In the genomic region with DNA sequence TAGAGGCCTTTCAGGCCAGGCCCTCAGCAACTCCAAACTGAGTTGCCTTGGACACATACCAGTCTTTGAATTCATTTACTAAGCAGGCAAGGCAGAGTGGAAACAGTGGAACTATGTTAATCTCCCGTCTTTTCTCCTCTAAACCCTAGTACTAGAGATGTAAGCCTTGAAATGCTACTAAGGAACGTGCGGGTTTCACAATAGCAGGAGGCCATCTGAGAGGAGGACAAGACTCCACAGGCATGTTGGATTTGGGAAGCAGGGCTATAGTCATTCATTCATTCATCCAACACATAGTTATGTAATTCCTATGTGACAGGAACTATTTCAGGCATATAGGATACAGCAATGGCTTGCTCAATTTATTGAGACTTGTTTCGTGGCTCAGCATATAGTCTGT, we compare ENCODE assay signal across 27 cellular contexts.
"Had no signal": no experiment of that assay in that cellular context is flagged by ENCODE, and none has a peak within 500 bp of the region (broad histone marks: within the 10 kb centered on the region; RNA-seq: fewer than 3 reads in every experiment).

No MANE protein-coding gene starts in this region.

- H3K4me3 ChIP-seq: mucosa of descending colon, pancreas, spleen, testis, transverse colon, uterus had no signal

- H3K27me3 ChIP-seq: pancreas, testis, uterus had no signal

- H3K27ac Mint-ChIP-seq: activated CD8-positive, alpha-beta T cell treated with anti-CD3 and anti-CD28 coated beads for 36 hours; activated T-helper 17 cell treated with anti-CD3 and anti-CD28 coated beads, Interleukin-2, amount 50 U/mL, for 72 hours; nephron progenitor cell; T-helper 1 cell treated with Interleukin-12 subunit alpha and Interleukin-12 subunit beta and Interleukin-4 antibody, amounts not matched to agents 30 μg/mL and 1 μg/mL, for 36 hours had no signal

- H3K4me1 ChIP-seq: testis had no signal

- H3K9me3 ChIP-seq: mucosa of descending colon, pancreas, spleen, testis, transverse colon, uterus had no signal

- H3K4me1 Mint-ChIP-seq: activated T-helper 17 cell treated with anti-CD3 and anti-CD28 coated beads, Interleukin-2, amount 50 U/mL, for 72 hours had no signal

- H3K9me3 Mint-ChIP-seq: activated CD8-positive, alpha-beta T cell treated with anti-CD3 and anti-CD28 coated beads for 36 hours; activated T-cell treated with anti-CD3 and anti-CD28 coated beads, Interleukin-2, amount 50 U/mL, for 4 hours; activated T-helper 17 cell treated with anti-CD3 and anti-CD28 coated beads, Interleukin-2, amount 50 U/mL, for 72 hours; nephron progenitor cell; T-helper 1 cell treated with Interleukin-12 subunit alpha and Interleukin-12 subunit beta and Interleukin-4 antibody, amounts not matched to agents 30 μg/mL and 1 μg/mL, for 36 hours had no signal

- FAIRE-seq: colon, frontal cortex, pancreas had no signal

- DNase-seq: activated CD4-positive, alpha-beta T cell treated with anti-CD3 and anti-CD28 coated beads, Interleukin-2, amount 50 U/mL, for 1 hour; activated CD8-positive, alpha-beta T cell treated with anti-CD3 and anti-CD28 coated beads for 36 hours; activated gamma-delta T cell treated with Interleukin-2 at 50 U/mL for 16 hours; activated naive CD4-positive, alpha-beta T cell treated with anti-CD3 and anti-CD28 coated beads, Interleukin-2, amount 50 U/mL, for 16 hours; activated T-cell treated with anti-CD3 and anti-CD28 coated beads, Interleukin-2, amount 50 U/mL, for 4 hours; amygdala; dermis blood vessel endothelial cell; effector CD4-positive, alpha-beta T cell; left cardiac atrium; left ventricle myocardium superior; mucosa of descending colon; nephron progenitor cell; nucleus accumbens; pancreas; right cardiac atrium; spleen; stimulated activated naive CD4-positive, alpha-beta T cell treated with Interleukin-2 at 50 U/mL for 16 hours; T-helper 9 cell; testis; transverse colon; uterus; WERI-Rb-1 had no signal

- H3K36me3 ChIP-seq: pancreas, spleen, transverse colon, uterus had no signal

- H3K4me3 Mint-ChIP-seq: activated CD8-positive, alpha-beta T cell treated with anti-CD3 and anti-CD28 coated beads for 36 hours; activated T-cell treated with anti-CD3 and anti-CD28 coated beads, Interleukin-2, amount 50 U/mL, for 4 hours; activated T-helper 17 cell treated with anti-CD3 and anti-CD28 coated beads, Interleukin-2, amount 50 U/mL, for 72 hours; nephron progenitor cell; T-helper 1 cell treated with Interleukin-12 subunit alpha and Interleukin-12 subunit beta and Interleukin-4 antibody, amounts not matched to agents 30 μg/mL and 1 μg/mL, for 36 hours had no signal

- ATAC-seq: activated CD8-positive, alpha-beta T cell treated with anti-CD3 and anti-CD28 coated beads for 36 hours; activated T-cell treated with anti-CD3 and anti-CD28 coated beads, Interleukin-2, amount 50 U/mL, for 4 hours; activated T-helper 17 cell treated with anti-CD3 and anti-CD28 coated beads, Interleukin-2, amount 50 U/mL, for 72 hours; left cardiac atrium; left ventricle myocardium superior; mucosa of descending colon; pancreas; right cardiac atrium had no signal

- H3K27ac ChIP-seq: epithelial cell of prostate, spleen, testis, transverse colon, uterus, WERI-Rb-1 had no signal
